In genomic region chr10:11823122-11823988, GRCh38 we compare ENCODE assay signal across 1 cellular context.
TF ChIP-seq lines count a peak whose summit lies in the region.

Gene PROSER2 (plus strand): TSS chr10:11823356. CDS start chr10:11852078, 28,722 bp downstream.

TF ChIP-seq in HEK293, 187 proteins besides CTCF, POLR2A, EP300 and RAD21 (continued from another document and continues in another):
- TF ChIP-seq ZNF398 (tag by site-specific recombination; IDR thresholded peaks at IDR 0.05) = no peak; the same call in 1 of the 2 replicates
- TF ChIP-seq KLF10 (tag by site-specific recombination; IDR thresholded peaks at IDR 0.05) = peak; percentile 33; the same call in 1 of the 2 replicates
- no peak for TF ChIP-seq ZNF639 (tag by site-specific recombination; IDR thresholded peaks at IDR 0.05)
- no peak for TF ChIP-seq ZSCAN23 (tag by site-specific recombination; IDR thresholded peaks at IDR 0.05)
- TF ChIP-seq ZNF596 (tag by site-specific recombination; IDR thresholded peaks at IDR 0.05) = no peak
- no peak for TF ChIP-seq ZNF701 (tag by site-specific recombination; IDR thresholded peaks at IDR 0.05)
- peak; percentile 75 for TF ChIP-seq ZBTB8A (tag by site-specific recombination; IDR thresholded peaks at IDR 0.05)
- TF ChIP-seq ZNF623 (tag by site-specific recombination; IDR thresholded peaks at IDR 0.05) = no peak
- TF ChIP-seq ZNF24 (tag by site-specific recombination; IDR thresholded peaks at IDR 0.05) = no peak
- TF ChIP-seq PBX3 (CRISPR knock-in tag; IDR thresholded peaks at IDR 0.05) = no peak
- no peak for TF ChIP-seq ZNF169 (tag by site-specific recombination; IDR thresholded peaks at IDR 0.05)
- no peak; the same call in 1 of the 2 replicates for TF ChIP-seq ZNF677 (tag by site-specific recombination; IDR thresholded peaks at IDR 0.05)
- TF ChIP-seq KLF9 (tag by site-specific recombination; IDR thresholded peaks at IDR 0.05; ENCODE audit: low read depth) = no peak
- TF ChIP-seq KLF1 (tag by site-specific recombination; IDR thresholded peaks at IDR 0.05) = no peak
- no peak for TF ChIP-seq ZNF837 (tag by site-specific recombination; IDR thresholded peaks at IDR 0.05)
- 0 out of 2 replicates have a peak, but pooled peaks have one; percentile 13 for TF ChIP-seq ZEB2 (tag by site-specific recombination; IDR thresholded peaks at IDR 0.05)
- TF ChIP-seq ATF2 (tag by site-specific recombination; IDR thresholded peaks at IDR 0.05; ENCODE audit: low read depth) = no peak
- no peak for TF ChIP-seq ZNF585B (tag by site-specific recombination; IDR thresholded peaks at IDR 0.05)
- TF ChIP-seq ZNF549 (tag by site-specific recombination; IDR thresholded peaks at IDR 0.05) = no peak
- TF ChIP-seq ZNF521 (tag by site-specific recombination; IDR thresholded peaks at IDR 0.05) = no peak
- TF ChIP-seq MYNN (tag by site-specific recombination; IDR thresholded peaks at IDR 0.05; ENCODE audit: borderline replicate concordance) = no peak
- TF ChIP-seq ZNF426 (tag by site-specific recombination; IDR thresholded peaks at IDR 0.05) = no peak
- TF ChIP-seq ZSCAN4 (tag by site-specific recombination; IDR thresholded peaks at IDR 0.05) = no peak
- TF ChIP-seq REPIN1 (tag by site-specific recombination; IDR thresholded peaks at IDR 0.05; ENCODE audit: low read depth) = no peak
- TF ChIP-seq ZNF133 (tag by site-specific recombination; IDR thresholded peaks at IDR 0.05) = no peak
- TF ChIP-seq PATZ1 (tag by site-specific recombination; IDR thresholded peaks at IDR 0.05) = peak; percentile 69
- TF ChIP-seq ZNF571 (tag by site-specific recombination; IDR thresholded peaks at IDR 0.05) = no peak
- no peak for TF ChIP-seq ZNF148 (tag by site-specific recombination; IDR thresholded peaks at IDR 0.05; ENCODE audit: borderline replicate concordance)
- no peak for TF ChIP-seq ZBTB7A (tag by site-specific recombination; IDR thresholded peaks at IDR 0.05; ENCODE audit: low read depth)
- TF ChIP-seq ZNF211 (tag by site-specific recombination; IDR thresholded peaks at IDR 0.05; ENCODE audit: low read depth) = no peak
- no peak for TF ChIP-seq ZNF280C (tag by site-specific recombination; IDR thresholded peaks at IDR 0.05)
- no peak for TF ChIP-seq GLI2 (tag by site-specific recombination; IDR thresholded peaks at IDR 0.05; ENCODE audit: borderline replicate concordance, low read depth)
- TF ChIP-seq OSR2 (tag by site-specific recombination; IDR thresholded peaks at IDR 0.05) = no peak
- no peak for TF ChIP-seq ZNF19 (tag by site-specific recombination; IDR thresholded peaks at IDR 0.05; ENCODE audit: low read depth)
- no peak for TF ChIP-seq ZNF449 (tag by site-specific recombination; IDR thresholded peaks at IDR 0.05)
- peak; percentile 43; the same call in 1 of the 2 replicates for TF ChIP-seq ZNF600 (tag by site-specific recombination; IDR thresholded peaks at IDR 0.05)
- TF ChIP-seq ZNF354C (tag by site-specific recombination; IDR thresholded peaks at IDR 0.05; ENCODE audit: borderline replicate concordance, low read depth) = no peak
- peak; percentile 74 for TF ChIP-seq ZBTB26 (tag by site-specific recombination; optimal IDR thresholded peaks at IDR 0.05)
- no peak for TF ChIP-seq ZSCAN18 (tag by site-specific recombination; IDR thresholded peaks at IDR 0.05)
- no peak for TF ChIP-seq ZNF626 (tag by site-specific recombination; IDR thresholded peaks at IDR 0.05)
